8 cellular contexts compared by ENCODE assay signal in the genomic region with DNA sequence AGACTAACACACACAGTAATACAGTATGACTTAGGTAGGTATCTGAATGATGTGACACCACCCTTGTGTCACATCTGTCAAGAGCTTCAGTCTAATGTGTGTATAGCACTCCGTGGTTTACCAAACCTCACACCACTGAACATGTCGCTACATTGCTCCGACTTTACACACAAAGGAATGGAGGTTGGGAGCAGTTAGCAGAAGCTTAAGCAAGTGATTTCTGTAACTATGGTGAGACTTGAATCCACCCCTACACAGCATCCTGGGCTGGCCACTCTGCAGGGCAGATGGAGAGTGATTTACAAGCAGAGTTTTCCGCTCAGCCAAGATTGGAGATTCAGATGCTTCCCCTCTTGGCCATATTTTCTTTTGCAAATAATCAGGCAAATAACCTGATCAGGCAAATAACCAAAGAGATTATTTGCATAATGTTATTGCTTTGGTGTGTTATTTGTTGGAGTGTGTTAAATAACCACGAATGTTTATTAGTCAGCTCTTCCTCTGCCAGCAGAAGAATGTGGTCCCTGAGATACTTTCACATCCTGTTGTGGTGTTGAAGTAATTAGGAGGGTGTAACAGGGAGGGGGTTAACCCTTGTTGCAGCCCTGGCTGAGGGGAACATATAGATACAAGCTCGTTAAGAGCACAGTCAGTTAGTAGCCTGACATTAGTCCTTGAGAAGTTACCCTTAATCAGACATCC.
DNase-seq lines count a peak whose midpoint lies in the region; ATAC-seq and TF ChIP-seq lines count a peak whose summit lies in the region.

No MANE protein-coding gene starts in this region.

- H3K36me3 Mint-ChIP-seq in CD4-positive, CD25-positive, alpha-beta regulatory T cell, result no peaks in the 10 kb centered on the region
- no peaks in the 10 kb centered on the region for H3K36me3 Mint-ChIP-seq in T-helper 17 cell (ENCODE audit: low read depth)
- H3K36me3 Mint-ChIP-seq in natural killer cell, result peaks cover 6% of the 10 kb centered on the region

- peaks cover 17 to 37% (median 19%) of the 10 kb centered on the region in 4 donors for H3K4me1 Mint-ChIP-seq in CD4-positive, CD25-positive, alpha-beta regulatory T cell
- H3K4me1 Mint-ChIP-seq in T-helper 17 cell (peaks cover 16% of the 10 kb centered on the region), natural killer cell (peaks cover 32 to 50% of the 10 kb centered on the region in 2 donors)

- peak overlapping the region; percentile 76 to 87 (median 82) for H3K27ac Mint-ChIP-seq in CD4-positive, CD25-positive, alpha-beta regulatory T cell
- H3K27ac Mint-ChIP-seq in T-helper 17 cell (peak overlapping the region; percentile 0), natural killer cell (peak overlapping the region; percentile 87 to 94)

- H3K9me3 ChIP-seq in CD4-positive, CD25-positive, alpha-beta regulatory T cell (ENCODE audit: control insufficient read depth in 2 of 2, low read length in 2 of 2), result no peaks in the 10 kb centered on the region
- H3K9me3 ChIP-seq in T-helper 17 cell (ENCODE audit: control insufficient read depth, low read length, poor library complexity, severe bottlenecking) (no peaks in the 10 kb centered on the region), BE2C (no peaks in the 10 kb centered on the region)

- no peak overlapping the region for H3K27ac ChIP-seq in CD4-positive, CD25-positive, alpha-beta regulatory T cell (ENCODE audit: insufficient read depth, low read length, poor library complexity, severe bottlenecking)

- peak overlapping the region; percentile 38 to 69 (median 66) for H3K4me3 Mint-ChIP-seq in CD4-positive, CD25-positive, alpha-beta regulatory T cell
- peak overlapping the region; percentile 84 for H3K4me3 Mint-ChIP-seq in T-helper 17 cell
- peak overlapping the region; percentile 89 for H3K4me3 Mint-ChIP-seq in natural killer cell

- H3K4me3 ChIP-seq in CD4-positive, CD25-positive, alpha-beta regulatory T cell (ENCODE audit: low read depth, low read length), result peak overlapping the region; percentile 72
- no peak overlapping the region for H3K4me3 ChIP-seq in BE2C (ENCODE audit: low read depth, low read length)

- H3K27me3 Mint-ChIP-seq in CD4-positive, CD25-positive, alpha-beta regulatory T cell, result peaks cover 6% of the 10 kb centered on the region
- H3K27me3 Mint-ChIP-seq in T-helper 17 cell (no peaks in the 10 kb centered on the region), natural killer cell (ENCODE audit: low read depth in 2 of 2) (no peaks in the 10 kb centered on the region)

- intact Hi-C loops in natural killer cell (cut with micrococcal nuclease), result loop anchor here (1.0 kb wide), 1 partner anchor 36 kb away; no protein-coding TSS in a partner anchor

- ATAC-seq in CD4-positive, CD25-positive, alpha-beta regulatory T cell (ENCODE audit: low read depth in 2 of 2), result peak; percentile 83 to 84
- peak; percentile 95 for ATAC-seq in GM19035 (IDR thresholded peaks at IDR 0.05; ENCODE audit: unreplicated experiment)
- ATAC-seq in HG03103 (IDR thresholded peaks at IDR 0.05; ENCODE audit: low read depth, unreplicated experiment), result peak; percentile 97
- peak; percentile 91 for ATAC-seq in T-helper 17 cell
- peak; percentile 79 to 86 (median 85) for ATAC-seq in natural killer cell

- peak in 2 of 3 donors; percentile 61 to 81 for DNase-seq in CD4-positive, CD25-positive, alpha-beta regulatory T cell
- no peak for DNase-seq in T-helper 17 cell
- DNase-seq in natural killer cell, result peak; percentile 35
- no peak for DNase-seq in NCI-H2196 (lab: John Stamatoyannopoulos, UW; ENCODE audit: unreplicated experiment)
- DNase-seq in BE2C, result no peak
- no peak for DNase-seq in DMS53 (lab: John Stamatoyannopoulos, UW)

- TF ChIP-seq CTCF in natural killer cell (IDR thresholded peaks at IDR 0.05), result no peak
- no peak for TF ChIP-seq CTCF in BE2C (IDR thresholded peaks at IDR 0.05; ENCODE audit: low read depth, low read length)

- peaks cover 0 to 7% (median 2%) of the 10 kb centered on the region in 7 donors for H3K9me3 Mint-ChIP-seq in CD4-positive, CD25-positive, alpha-beta regulatory T cell
- H3K9me3 Mint-ChIP-seq in natural killer cell, result peaks cover 3 to 4% of the 10 kb centered on the region in 2 donors

- H3K4me1 ChIP-seq in CD4-positive, CD25-positive, alpha-beta regulatory T cell (ENCODE audit: control insufficient read depth, insufficient read depth, low read length, poor library complexity, severe bottlenecking), result peaks cover 23% of the 10 kb centered on the region
- H3K4me1 ChIP-seq in BE2C, result no peaks in the 10 kb centered on the region

- H3K27me3 ChIP-seq in CD4-positive, CD25-positive, alpha-beta regulatory T cell (ENCODE audit: control insufficient read depth, insufficient read depth, low read length), result no peaks in the 10 kb centered on the region
- no peaks in the 10 kb centered on the region for H3K27me3 ChIP-seq in BE2C

- no peaks in the 10 kb centered on the region for H3K36me3 ChIP-seq in CD4-positive, CD25-positive, alpha-beta regulatory T cell (ENCODE audit: control insufficient read depth, insufficient read depth, low read length)
- no peaks in the 10 kb centered on the region for H3K36me3 ChIP-seq in BE2C

Comparison
In these comparisons a context has a peak if more than half of its experiments do, and no peak if none do; other contexts are left out.
1. DNase-seq: peak in CD4-positive, CD25-positive, alpha-beta regulatory T cell (2 of 3) and natural killer cell (single experiment); none in T-helper 17 cell (0 of 3), NCI-H2196 (single experiment), BE2C (single experiment) and DMS53 (single experiment).
2. H3K27ac Mint-ChIP-seq: peak in every context shown above with its lines; median percentile 90 in natural killer cell; 82 in CD4-positive, CD25-positive, alpha-beta regulatory T cell; 0 in T-helper 17 cell.
3. Peak in every context shown above with its lines, with median percentiles within 50 percentile points of each other: ATAC-seq and H3K4me3 Mint-ChIP-seq.